14 cellular contexts compared by ENCODE assay signal in the genomic region with DNA sequence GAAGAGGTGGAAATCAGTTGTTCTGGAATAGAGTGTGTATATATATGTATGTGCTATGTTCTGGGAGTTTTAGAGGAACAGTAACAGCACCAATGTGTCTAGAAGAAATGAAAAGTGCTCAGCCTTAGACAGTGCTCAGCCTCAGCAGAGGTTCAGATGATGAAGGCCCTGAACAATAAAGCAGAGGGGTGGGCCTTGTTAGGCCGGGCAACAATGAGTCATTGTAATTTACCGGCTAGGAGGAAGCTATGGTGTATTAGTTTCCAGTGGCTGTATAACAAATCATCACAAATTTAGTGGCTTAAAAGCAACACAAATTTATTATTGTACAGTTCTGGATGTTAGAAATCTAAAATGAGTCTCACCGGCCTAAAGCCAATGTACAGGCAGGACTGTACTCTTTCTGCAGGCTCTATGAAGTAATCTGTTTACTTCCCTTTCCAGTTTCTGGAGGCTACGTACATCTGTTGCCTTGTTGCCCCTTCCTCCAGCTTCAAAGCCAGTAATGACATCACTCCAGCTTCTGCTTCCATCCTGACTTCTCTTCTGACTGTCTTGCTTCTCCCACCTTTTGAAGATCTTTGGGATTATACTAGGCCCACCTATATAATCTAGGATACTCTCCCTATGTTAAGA.
A peak's percentile ranks its signal among the peaks of the same experiment; 100 is the strongest.
DNase-seq lines count a peak whose midpoint lies in the region; ATAC-seq and TF ChIP-seq lines count a peak whose summit lies in the region.
"Had no signal": no experiment of that assay in that cellular context is flagged by ENCODE, and none has a peak within 500 bp of the region (broad histone marks: within the 10 kb centered on the region; RNA-seq: fewer than 3 reads in every experiment).

No MANE protein-coding gene starts in this region.

- no peaks in the 10 kb centered on the region for H3K23me2 ChIP-seq in H9 (ENCODE audit: insufficient read length, low read depth, low read length, poor library complexity, severe bottlenecking)

- peak; percentile 16 for DNase-seq in DMS53 (lab: John Stamatoyannopoulos, UW)
- DNase-seq in DMS53 treated with DMSO at 0.1 percent for 48 hours (lab: John Stamatoyannopoulos, UW; ENCODE audit: unreplicated experiment) = no peak
- peak; percentile 13 for DNase-seq in SW480 (ENCODE audit: low spot score)
- no peak for DNase-seq in left ventricle myocardium inferior
- no peak for DNase-seq in H9
- DNase-seq: 8988T; activated CD4-positive, alpha-beta T cell treated with anti-CD3 and anti-CD28 coated beads, Interleukin-2, amount 10 ng/mL, durations not matched to agents 24 days and 14 days; activated naive CD4-positive, alpha-beta T cell; HFFc6; occipital lobe; SHP77 had no signal

- WGBS in H9 (ENCODE audit: extremely low coverage, insufficient read length, low lambda C conversion rate) = no CpG with 5 or more reads among the region's 4 CpGs

- H2AK5ac ChIP-seq in H9 (ENCODE audit: insufficient read length, low read length) = no peak overlapping the region

- H3K14ac ChIP-seq in H9 (ENCODE audit: insufficient read depth, low read length) = no peak overlapping the region

- H3K79me1 ChIP-seq in H9 (ENCODE audit: insufficient read depth, low read depth, low read length, poor library complexity, severe bottlenecking) = no peaks in the 10 kb centered on the region

- no peak overlapping the region for H4K5ac ChIP-seq in H9 (ENCODE audit: insufficient read length, low read depth, low read length)

- H2BK12ac ChIP-seq in H9 (ENCODE audit: insufficient read length, low read depth, low read length) = no peak overlapping the region

- no peak overlapping the region for H2BK120ac ChIP-seq in H9 (ENCODE audit: low read depth, low read length, poor library complexity, severe bottlenecking)

- no peaks in the 10 kb centered on the region for H3K79me2 ChIP-seq in H9 (ENCODE audit: insufficient read depth, low read length)

- H2AFZ ChIP-seq in H9 (ENCODE audit: low read length) = no peak overlapping the region

- intact Hi-C loops in left ventricle myocardium inferior (cut with micrococcal nuclease) = no loop called here

- no peak overlapping the region for H3K18ac ChIP-seq in H9 (ENCODE audit: insufficient read length, low read depth, low read length)

- no peak overlapping the region for H2BK5ac ChIP-seq in H9 (ENCODE audit: insufficient read length, low read length)

- H3K36me3 Mint-ChIP-seq in stimulated activated memory B cell treated with anti-CD40 and anti-IgM and Interleukin-4, amounts not matched to agents 10 μg/mL and 1 μg/mL and 100 μg/mL, for 72 hours = no peaks in the 10 kb centered on the region
- no peaks in the 10 kb centered on the region; a peak in 1 of 7 replicates for H3K36me3 Mint-ChIP-seq in H9 (ENCODE audit: insufficient read depth in 1 of 3, low read depth in 3 of 3)

- no peak overlapping the region for H3K4ac ChIP-seq in H9 (ENCODE audit: low read depth, low read length)

- H3K36me3 ChIP-seq in left ventricle myocardium inferior = no peaks in the 10 kb centered on the region

- TF ChIP-seq CTCF in left ventricle myocardium inferior (IDR thresholded peaks at IDR 0.05; ENCODE audit: borderline replicate concordance) (no peak), H9 (conservative IDR thresholded peaks at IDR 0.05) (no peak)

- H3K9me3 ChIP-seq in left ventricle myocardium inferior (replicated peaks) = no peaks in the 10 kb centered on the region
- no peaks in the 10 kb centered on the region for H3K9me3 ChIP-seq in H9 (ENCODE audit: control insufficient read depth, low read depth, low read length)

- no peak for ATAC-seq in stimulated activated memory B cell treated with anti-CD40 and anti-IgM and Interleukin-4, amounts not matched to agents 10 μg/mL and 1 μg/mL and 100 μg/mL, for 72 hours
- no peak for ATAC-seq in HG03571 (IDR thresholded peaks at IDR 0.05; ENCODE audit: unreplicated experiment)
- ATAC-seq in HG03439 (IDR thresholded peaks at IDR 0.05; ENCODE audit: unreplicated experiment) = no peak

- H3K4me1 ChIP-seq in left ventricle myocardium inferior (no peaks in the 10 kb centered on the region), H9 (ENCODE audit: insufficient read depth, low read length) (no peaks in the 10 kb centered on the region)

- H3K56ac ChIP-seq in H9 (ENCODE audit: insufficient read length, low read depth, low read length) = no peak overlapping the region

- H2BK15ac ChIP-seq in H9 (ENCODE audit: low read depth, low read length) = no peak overlapping the region

- H3K9ac ChIP-seq in H9 (ENCODE audit: extremely low read depth, insufficient read length, low read length) = no peak overlapping the region

- H3T11ph ChIP-seq in H9 (ENCODE audit: low read length) = no peak overlapping the region

- no peak overlapping the region for H2BK20ac ChIP-seq in H9 (ENCODE audit: low read depth, low read length, poor library complexity, severe bottlenecking)

- H3K23ac ChIP-seq in H9 (ENCODE audit: insufficient read length, low read depth, low read length) = no peak overlapping the region

- H3K27ac Mint-ChIP-seq in stimulated activated memory B cell treated with anti-CD40 and anti-IgM and Interleukin-4, amounts not matched to agents 10 μg/mL and 1 μg/mL and 100 μg/mL, for 72 hours = peak overlapping the region; percentile 4
- H3K27ac Mint-ChIP-seq in H9 = 0 out of 7 replicates have a peak overlapping the region, but pooled peaks of 1 of the 3 experiments have one; percentile 3
- H3K27ac Mint-ChIP-seq: activated CD4-positive, alpha-beta T cell treated with anti-CD3 and anti-CD28 coated beads, Interleukin-2, amount 10 ng/mL, durations not matched to agents 24 days and 14 days; HFFc6 had no signal

- H3K4me3 ChIP-seq in left ventricle myocardium inferior = no peak overlapping the region

- H3K27me3 ChIP-seq in left ventricle myocardium inferior (ENCODE audit: low read depth) (no peaks in the 10 kb centered on the region), H9 (ENCODE audit: insufficient read depth, low read length) (no peaks in the 10 kb centered on the region)

- no peaks in the 10 kb centered on the region for H3K9me3 Mint-ChIP-seq in stimulated activated memory B cell treated with anti-CD40 and anti-IgM and Interleukin-4, amounts not matched to agents 10 μg/mL and 1 μg/mL and 100 μg/mL, for 72 hours
- no peaks in the 10 kb centered on the region for H3K9me3 Mint-ChIP-seq in H9
- H3K9me3 Mint-ChIP-seq: HFFc6 had no signal

- H4K8ac ChIP-seq in H9 (replicated peaks; ENCODE audit: insufficient read length, low read depth, low read length) = no peak overlapping the region

- no peak overlapping the region for H3K4me3 Mint-ChIP-seq in stimulated activated memory B cell treated with anti-CD40 and anti-IgM and Interleukin-4, amounts not matched to agents 10 μg/mL and 1 μg/mL and 100 μg/mL, for 72 hours
- H3K4me3 Mint-ChIP-seq in H9 = no peak overlapping the region
- H3K4me3 Mint-ChIP-seq: activated CD4-positive, alpha-beta T cell treated with anti-CD3 and anti-CD28 coated beads, Interleukin-2, amount 10 ng/mL, durations not matched to agents 24 days and 14 days; HFFc6 had no signal

- H3K4me1 Mint-ChIP-seq in stimulated activated memory B cell treated with anti-CD40 and anti-IgM and Interleukin-4, amounts not matched to agents 10 μg/mL and 1 μg/mL and 100 μg/mL, for 72 hours = peaks cover 14% of the 10 kb centered on the region
- H3K4me1 Mint-ChIP-seq in H9 = peaks cover 0 to 2% of the 10 kb centered on the region in 2 experiments; a peak in 1 of 4 replicates

- H3K27ac ChIP-seq in left ventricle myocardium inferior (replicated peaks) (peak overlapping the region; percentile 55), H9 (ENCODE audit: insufficient read length, low read depth, low read length) (no peak overlapping the region)

- no peaks in the 10 kb centered on the region for H4K20me1 ChIP-seq in H9 (ENCODE audit: control insufficient read depth, insufficient read depth, insufficient read length)

- H4K91ac ChIP-seq in H9 (ENCODE audit: insufficient read length, low read depth, low read length) = no peak overlapping the region

- H3K27me3 Mint-ChIP-seq in stimulated activated memory B cell treated with anti-CD40 and anti-IgM and Interleukin-4, amounts not matched to agents 10 μg/mL and 1 μg/mL and 100 μg/mL, for 72 hours = peaks cover 25% of the 10 kb centered on the region
- H3K27me3 Mint-ChIP-seq in H9 (ENCODE audit: low read depth) = no peaks in the 10 kb centered on the region

- no peak overlapping the region for H3K4me2 ChIP-seq in H9 (ENCODE audit: insufficient read depth, insufficient read length, low read length)

Comparison
In these comparisons a context has a peak if more than half of its experiments do, and no peak if none do; other contexts are left out.
1. DNase-seq: peak in DMS53 (single experiment) and SW480 (single experiment); none in DMS53 treated with DMSO at 0.1 percent for 48 hours (single experiment), left ventricle myocardium inferior (single experiment) and H9 (single experiment).